ENCODE assay signal across 22 cellular contexts in genomic region chr11:57698843-57699365, GRCh38. TPM values are rescaled to one million over a fixed set of nuclear protein-coding genes. Genes with fewer than 3 reads are reported as not detected.
DNase-seq lines count a peak whose midpoint lies in the region; ATAC-seq, FAIRE-seq and TF ChIP-seq lines count a peak whose summit lies in the region.
"Had no signal": no experiment of that assay in that cellular context is flagged by ENCODE, and none has a peak within 500 bp of the region (broad histone marks: within the 10 kb centered on the region; RNA-seq: fewer than 3 reads in every experiment).

No MANE protein-coding gene starts in this region.

- H3K9me3 Mint-ChIP-seq in stimulated activated naive CD8-positive, alpha-beta T cell treated with anti-CD3 and anti-CD28 coated beads, Interleukin-15, amount 100 ng/mL, for 72 hours: no peaks in the 10 kb centered on the region
- H3K9me3 Mint-ChIP-seq: activated naive CD8-positive, alpha-beta T cell treated with anti-CD3 and anti-CD28 coated beads, Interleukin-2, amount 50 U/mL, for 24 hours; CD8-positive, alpha-beta memory T cell; dendritic cell treated with granulocyte-macrophage colony-stimulating factor and Interleukin-4, amounts not matched to agents 40 ng/mL and 50 ng/mL, for 4 days; T-helper 1 cell treated with Interleukin-12 subunit alpha and Interleukin-12 subunit beta and Interleukin-4 antibody, amounts not matched to agents 30 μg/mL and 1 μg/mL, for 36 hours had no signal

- FAIRE-seq in HepG2 (lab: Jason Lieb, UNC): no peak
- FAIRE-seq: H54 had no signal

- no peaks in the 10 kb centered on the region for H3K9me3 ChIP-seq in HepG2 (ENCODE audit: low read length)
- no peaks in the 10 kb centered on the region for H3K9me3 ChIP-seq in uterus
- H3K9me3 ChIP-seq: BE2C, esophagus squamous epithelium, tibial artery had no signal

- TF ChIP-seq EP300 in HepG2 (IDR thresholded peaks at IDR 0.05; ENCODE audit: low read depth in 2 of 2, low read length in 2 of 2): no peak
- no peak for TF ChIP-seq EP300 in HepG2 (CRISPR knock-in tag; IDR thresholded peaks at IDR 0.05; ENCODE audit: borderline replicate concordance)

- peak; percentile 12 for ATAC-seq in stimulated activated naive CD8-positive, alpha-beta T cell treated with anti-CD3 and anti-CD28 coated beads, Interleukin-15, amount 100 ng/mL, for 72 hours
- no peak for ATAC-seq in stimulated activated naive CD8-positive, alpha-beta T cell treated with anti-CD3 and anti-CD28 coated beads, Interleukin-15, Interleukin-2, amounts not matched to agents 100 U/mL and 50 U/mL, for 24 hours
- ATAC-seq in HepG2 (peak; percentile 31), GM21423 (IDR thresholded peaks at IDR 0.05; ENCODE audit: unreplicated experiment) (no peak)
- ATAC-seq: activated naive CD8-positive, alpha-beta T cell treated with anti-CD3 and anti-CD28 coated beads, Interleukin-2, amount 50 U/mL, for 24 hours had no signal

- H3K4me3 Mint-ChIP-seq in stimulated activated naive CD8-positive, alpha-beta T cell treated with anti-CD3 and anti-CD28 coated beads, Interleukin-15, amount 100 ng/mL, for 72 hours: no peak overlapping the region
- H3K4me3 Mint-ChIP-seq: activated naive CD8-positive, alpha-beta T cell treated with anti-CD3 and anti-CD28 coated beads, Interleukin-2, amount 50 U/mL, for 24 hours; CD8-positive, alpha-beta memory T cell; dendritic cell treated with granulocyte-macrophage colony-stimulating factor and Interleukin-4, amounts not matched to agents 40 ng/mL and 50 ng/mL, for 4 days; T-helper 1 cell treated with Interleukin-12 subunit alpha and Interleukin-12 subunit beta and Interleukin-4 antibody, amounts not matched to agents 30 μg/mL and 1 μg/mL, for 36 hours had no signal

- no peak for TF ChIP-seq RAD21 in HepG2 (CRISPR knock-in tag; IDR thresholded peaks at IDR 0.05)

- no peak for DNase-seq in stimulated activated naive CD8-positive, alpha-beta T cell treated with anti-CD3 and anti-CD28 coated beads, Interleukin-15, amount 100 ng/mL, for 72 hours
- DNase-seq in stimulated activated naive CD8-positive, alpha-beta T cell treated with anti-CD3 and anti-CD28 coated beads, Interleukin-15, Interleukin-2, amounts not matched to agents 100 U/mL and 50 U/mL, for 24 hours: no peak
- DNase-seq in HepG2 (ENCODE audit: low spot score) (no peak), NCI-H226 (no peak), uterus (no peak)
- DNase-seq: activated naive CD8-positive, alpha-beta T cell treated with anti-CD3 and anti-CD28 coated beads, Interleukin-2, amount 50 U/mL, for 24 hours; activated T-cell treated with anti-CD3 and anti-CD28 coated beads, Interleukin-2, amount 50 U/mL, for 1 hour; BE2C; CD8-positive, alpha-beta memory T cell; esophagus squamous epithelium; foreskin melanocyte; Kasumi-1; NCI-H146; occipital lobe; tibial artery had no signal

- no peaks in the 10 kb centered on the region for H3K4me1 Mint-ChIP-seq in stimulated activated naive CD8-positive, alpha-beta T cell treated with anti-CD3 and anti-CD28 coated beads, Interleukin-15, amount 100 ng/mL, for 72 hours
- H3K4me1 Mint-ChIP-seq: activated naive CD8-positive, alpha-beta T cell treated with anti-CD3 and anti-CD28 coated beads, Interleukin-2, amount 50 U/mL, for 24 hours; CD8-positive, alpha-beta memory T cell had no signal

- WGBS in HepG2 (ENCODE audit: low lambda C conversion rate): 100% methylated on average over 16 of the region's 18 CpGs

- H3K27me3 Mint-ChIP-seq in stimulated activated naive CD8-positive, alpha-beta T cell treated with anti-CD3 and anti-CD28 coated beads, Interleukin-15, amount 100 ng/mL, for 72 hours: no peaks in the 10 kb centered on the region
- H3K27me3 Mint-ChIP-seq: activated naive CD8-positive, alpha-beta T cell treated with anti-CD3 and anti-CD28 coated beads, Interleukin-2, amount 50 U/mL, for 24 hours; CD8-positive, alpha-beta memory T cell; dendritic cell treated with granulocyte-macrophage colony-stimulating factor and Interleukin-4, amounts not matched to agents 40 ng/mL and 50 ng/mL, for 4 days had no signal

- H3K4me2 ChIP-seq in HepG2 (ENCODE audit: low read depth, low read length): no peak overlapping the region
- H3K4me2 ChIP-seq: hepatocyte had no signal

- no TSS peak for BruUV-seq in HepG2 (replicated peaks; lab: Mats Ljungman, UMichigan)

- H3K36me3 ChIP-seq in HepG2 (replicated peaks in 1 of 2; ENCODE audit: control insufficient read depth in 1 of 2, insufficient read depth in 2 of 2, low read length in 2 of 2): peaks cover 25 to 77% of the 10 kb centered on the region in 2 experiments
- H3K36me3 ChIP-seq in uterus: no peaks in the 10 kb centered on the region

- no peak overlapping the region for H2AFZ ChIP-seq in HepG2 (ENCODE audit: low read length)
- H2AFZ ChIP-seq: hepatocyte had no signal

- H3K4me1 ChIP-seq in HepG2 (ENCODE audit: insufficient read depth, low read length): no peaks in the 10 kb centered on the region
- no peaks in the 10 kb centered on the region for H3K4me1 ChIP-seq in uterus
- H3K4me1 ChIP-seq: BE2C, esophagus squamous epithelium, tibial artery had no signal

- H3K4me3 ChIP-seq in HepG2 (replicated peaks in 1 of 3; ENCODE audit: insufficient read depth in 1 of 3, low read depth in 2 of 3, low read length in 3 of 3): no peak overlapping the region
- H3K4me3 ChIP-seq in uterus: no peak overlapping the region
- H3K4me3 ChIP-seq: esophagus squamous epithelium, hepatocyte, SK-N-MC, tibial artery had no signal

- TF ChIP-seq CTCF in HepG2 (CRISPR knock-in tag; IDR thresholded peaks at IDR 0.05): no peak
- TF ChIP-seq CTCF in uterus (IDR thresholded peaks at IDR 0.05): no peak

- no peak overlapping the region for H3K27ac Mint-ChIP-seq in stimulated activated naive CD8-positive, alpha-beta T cell treated with anti-CD3 and anti-CD28 coated beads, Interleukin-15, amount 100 ng/mL, for 72 hours
- H3K27ac Mint-ChIP-seq: dendritic cell treated with granulocyte-macrophage colony-stimulating factor and Interleukin-4, amounts not matched to agents 40 ng/mL and 50 ng/mL, for 4 days; T-helper 1 cell treated with Interleukin-12 subunit alpha and Interleukin-12 subunit beta and Interleukin-4 antibody, amounts not matched to agents 30 μg/mL and 1 μg/mL, for 36 hours had no signal

- CTCF ChIA-PET in HepG2 (lab: Yijun Ruan, JAX; ENCODE audit: low intra/inter-chr PET ratio, low total read pairs): no interaction called here

- no peaks in the 10 kb centered on the region for H3K27me3 ChIP-seq in HepG2 (ENCODE audit: control insufficient read depth in 1 of 2, insufficient read depth in 2 of 2, low read length in 2 of 2)
- H3K27me3 ChIP-seq in uterus: no peaks in the 10 kb centered on the region
- H3K27me3 ChIP-seq: BE2C, esophagus squamous epithelium, hepatocyte, tibial artery had no signal

- H3K27ac ChIP-seq in HepG2 (ENCODE audit: extremely low read length, insufficient read depth, low read length) (no peak overlapping the region), uterus (no peak overlapping the region)
- H3K27ac ChIP-seq: esophagus squamous epithelium, hepatocyte, HL-60, SK-N-MC, tibial artery had no signal

- H3K9ac ChIP-seq in HepG2 (ENCODE audit: insufficient read depth, low read depth, low read length): no peak overlapping the region

- in situ Hi-C loops in HepG2 (cut with HindIII; ENCODE audit: extremely low pct_ligation_motif_present, low pct_unique_long_range_greater_than_20kb): no loop called here

- no peaks in the 10 kb centered on the region for H4K20me1 ChIP-seq in HepG2 (ENCODE audit: insufficient read depth, low read length)

- POLR2A ChIA-PET in HepG2 (lab: Yijun Ruan, JAX): no interaction called here

- H3K79me2 ChIP-seq in HepG2 (ENCODE audit: insufficient read depth, low read length): no peaks in the 10 kb centered on the region
- H3K79me2 ChIP-seq: hepatocyte had no signal

- TF ChIP-seq POLR2A in HepG2 (IDR thresholded peaks at IDR 0.05; ENCODE audit: insufficient read depth in 1 of 2, low read depth in 2 of 2, low read length in 2 of 2) (no peak), uterus (IDR thresholded peaks at IDR 0.05) (no peak)

- intact Hi-C loops in HepG2 (cut with micrococcal nuclease; ENCODE audit: unreplicated experiment) (no loop called here), uterus (cut with DNase I; ENCODE audit: low total_unique reads) (no loop called here)

RNA-seq across cellular contexts. Expression of gene MED19, which starts 13.1 kb away (rescaled TPM):
- total RNA-seq in HepG2 (2016; rRNA removed; fragmentation: Illumina TruSeq; extraction: Trizol): 13.8 and 15.1 TPM in 2 replicates
- 5.6 and 6.3 TPM in 2 replicates for total RNA-seq in HepG2 (2016; cell fraction: cytosol; rRNA removed; fragmentation: Illumina TruSeq; extraction: Trizol; ENCODE audit: low read depth)
- total RNA-seq in HepG2 (2016; cell fraction: insoluble cytoplasmic fraction; rRNA removed; fragmentation: Illumina TruSeq; extraction: Trizol): 14.0 and 14.8 TPM in 2 replicates
- total RNA-seq in HepG2 (2016; cell fraction: membrane; rRNA removed; fragmentation: Illumina TruSeq; extraction: Trizol): 6.4 and 7.4 TPM in 2 replicates
- 7.7 and 8.9 TPM in 2 replicates for total RNA-seq in HepG2 (2016; cell fraction: nucleus; rRNA removed; fragmentation: Illumina TruSeq; extraction: Trizol)
- 12.8 and 12.9 TPM in 2 replicates for polyA plus RNA-seq in HepG2 (2011; rRNA removed)
- polyA plus RNA-seq in HepG2 (2011; cell fraction: cytosol; rRNA removed): 14.5 and 23.8 TPM in 2 replicates
- polyA plus RNA-seq in HepG2 (2011; cell fraction: nucleus; rRNA removed): 19.1 and 22.0 TPM in 2 replicates
- 6.5 and 9.5 TPM in 2 replicates for polyA plus RNA-seq in HepG2 (2012)
- polyA plus RNA-seq in HepG2 (2016; cell fraction: cytosol; fragmentation: Illumina TruSeq; extraction: Trizol; ENCODE audit: low read depth): 5.3 and 6.8 TPM in 2 replicates
- polyA plus RNA-seq in HepG2 (2016; cell fraction: insoluble cytoplasmic fraction; fragmentation: Illumina TruSeq; extraction: Trizol; ENCODE audit: low read depth): 18.8 and 19.8 TPM in 2 replicates
- polyA plus RNA-seq in HepG2 (2016; cell fraction: membrane; fragmentation: Illumina TruSeq; extraction: Trizol; ENCODE audit: low read depth): 4.9 and 5.2 TPM in 2 replicates
- 12.1 and 13.6 TPM in 2 replicates for polyA plus RNA-seq in HepG2 (2016; cell fraction: nucleus; fragmentation: Illumina TruSeq; extraction: Trizol; ENCODE audit: insufficient read depth, low read depth)
- 6.8 and 11.8 TPM in 2 replicates for polyA minus RNA-seq in HepG2 (2011; rRNA and poly(A)+ RNA removed; ENCODE audit: low replicate concordance)
- 4.0 and 4.8 TPM in 2 replicates for polyA minus RNA-seq in HepG2 (2011; cell fraction: cytosol; rRNA and poly(A)+ RNA removed)
- 8.8 and 9.9 TPM in 2 replicates for polyA minus RNA-seq in HepG2 (2011; cell fraction: nucleus; rRNA and poly(A)+ RNA removed)
- 10 to 100 TPM in 1 of 4 donors, 1 to 10 TPM in 3; 5.9 to 11.3 (median 9.1) TPM for total RNA-seq in uterus

RNA-seq across cellular contexts. Expression of gene TMX2, which starts 13.5 kb away (rescaled TPM):
- 67.0 and 129 TPM in 2 replicates for total RNA-seq in HepG2 (2016; rRNA removed; fragmentation: Illumina TruSeq; extraction: Trizol)
- total RNA-seq in HepG2 (2016; cell fraction: cytosol; rRNA removed; fragmentation: Illumina TruSeq; extraction: Trizol; ENCODE audit: low read depth): 23.9 and 24.2 TPM in 2 replicates
- total RNA-seq in HepG2 (2016; cell fraction: insoluble cytoplasmic fraction; rRNA removed; fragmentation: Illumina TruSeq; extraction: Trizol): 67.3 and 132 TPM in 2 replicates
- 43.6 and 47.0 TPM in 2 replicates for total RNA-seq in HepG2 (2016; cell fraction: membrane; rRNA removed; fragmentation: Illumina TruSeq; extraction: Trizol)
- 118 and 129 TPM in 2 replicates for total RNA-seq in HepG2 (2016; cell fraction: nucleus; rRNA removed; fragmentation: Illumina TruSeq; extraction: Trizol)
- 73.9 and 84.5 TPM in 2 replicates for polyA plus RNA-seq in HepG2 (2011; rRNA removed)
- 64.6 and 74.4 TPM in 2 replicates for polyA plus RNA-seq in HepG2 (2011; cell fraction: cytosol; rRNA removed)
- 58.5 and 61.3 TPM in 2 replicates for polyA plus RNA-seq in HepG2 (2011; cell fraction: nucleus; rRNA removed)
- 69.3 and 76.8 TPM in 2 replicates for polyA plus RNA-seq in HepG2 (2012)
- 20.9 and 22.1 TPM in 2 replicates for polyA plus RNA-seq in HepG2 (2016; cell fraction: cytosol; fragmentation: Illumina TruSeq; extraction: Trizol; ENCODE audit: low read depth)
- polyA plus RNA-seq in HepG2 (2016; cell fraction: insoluble cytoplasmic fraction; fragmentation: Illumina TruSeq; extraction: Trizol; ENCODE audit: low read depth): 69.9 and 74.8 TPM in 2 replicates
- 34.0 and 35.7 TPM in 2 replicates for polyA plus RNA-seq in HepG2 (2016; cell fraction: membrane; fragmentation: Illumina TruSeq; extraction: Trizol; ENCODE audit: low read depth)
- 188 and 197 TPM in 2 replicates for polyA plus RNA-seq in HepG2 (2016; cell fraction: nucleus; fragmentation: Illumina TruSeq; extraction: Trizol; ENCODE audit: insufficient read depth, low read depth)
- 143 and 304 TPM in 2 replicates for polyA minus RNA-seq in HepG2 (2011; rRNA and poly(A)+ RNA removed; ENCODE audit: low replicate concordance)
- 56.1 and 60.1 TPM in 2 replicates for polyA minus RNA-seq in HepG2 (2011; cell fraction: cytosol; rRNA and poly(A)+ RNA removed)
- 57.4 and 73.6 TPM in 2 replicates for polyA minus RNA-seq in HepG2 (2011; cell fraction: nucleus; rRNA and poly(A)+ RNA removed)
- total RNA-seq in uterus: 10 to 100 TPM; 23.3 to 62.1 (median 49.8) TPM

RNA-seq across cellular contexts. Expression of gene ZDHHC5, which starts 31.0 kb away (rescaled TPM):
- total RNA-seq in HepG2 (2016; rRNA removed; fragmentation: Illumina TruSeq; extraction: Trizol) (20.3 and 26.6 TPM in 2 replicates), uterus (10 to 100 TPM; 27.2 to 50.6 (median 34.6) TPM)
- total RNA-seq in HepG2 (2016; cell fraction: cytosol; rRNA removed; fragmentation: Illumina TruSeq; extraction: Trizol; ENCODE audit: low read depth): 6.3 and 6.7 TPM in 2 replicates
- 18.8 and 25.9 TPM in 2 replicates for total RNA-seq in HepG2 (2016; cell fraction: insoluble cytoplasmic fraction; rRNA removed; fragmentation: Illumina TruSeq; extraction: Trizol)
- 19.1 and 20.9 TPM in 2 replicates for total RNA-seq in HepG2 (2016; cell fraction: membrane; rRNA removed; fragmentation: Illumina TruSeq; extraction: Trizol)
- 28.7 and 30.0 TPM in 2 replicates for total RNA-seq in HepG2 (2016; cell fraction: nucleus; rRNA removed; fragmentation: Illumina TruSeq; extraction: Trizol)
- 34.0 and 42.4 TPM in 2 replicates for polyA plus RNA-seq in HepG2 (2011; rRNA removed)
- polyA plus RNA-seq in HepG2 (2011; cell fraction: cytosol; rRNA removed): 27.4 and 33.9 TPM in 2 replicates
- polyA plus RNA-seq in HepG2 (2011; cell fraction: nucleus; rRNA removed): 28.1 and 30.8 TPM in 2 replicates
- polyA plus RNA-seq in HepG2 (2012): 20.6 and 23.1 TPM in 2 replicates
- 3.1 and 3.8 TPM in 2 replicates for polyA plus RNA-seq in HepG2 (2016; cell fraction: cytosol; fragmentation: Illumina TruSeq; extraction: Trizol; ENCODE audit: low read depth)
- polyA plus RNA-seq in HepG2 (2016; cell fraction: insoluble cytoplasmic fraction; fragmentation: Illumina TruSeq; extraction: Trizol; ENCODE audit: low read depth): 19.0 and 21.5 TPM in 2 replicates
- 11.4 and 13.6 TPM in 2 replicates for polyA plus RNA-seq in HepG2 (2016; cell fraction: membrane; fragmentation: Illumina TruSeq; extraction: Trizol; ENCODE audit: low read depth)
- 39.9 and 44.1 TPM in 2 replicates for polyA plus RNA-seq in HepG2 (2016; cell fraction: nucleus; fragmentation: Illumina TruSeq; extraction: Trizol; ENCODE audit: insufficient read depth, low read depth)
- 86.9 and 107 TPM in 2 replicates for polyA minus RNA-seq in HepG2 (2011; rRNA and poly(A)+ RNA removed; ENCODE audit: low replicate concordance)
- 18.9 and 25.6 TPM in 2 replicates for polyA minus RNA-seq in HepG2 (2011; cell fraction: cytosol; rRNA and poly(A)+ RNA removed)
- polyA minus RNA-seq in HepG2 (2011; cell fraction: nucleus; rRNA and poly(A)+ RNA removed): 30.5 and 36.2 TPM in 2 replicates

RNA-seq across cellular contexts. Expression of gene CLP1, which starts 41.3 kb away (rescaled TPM):
- total RNA-seq in HepG2 (2016; rRNA removed; fragmentation: Illumina TruSeq; extraction: Trizol) (24.8 and 41.9 TPM in 2 replicates), uterus (10 to 100 TPM in 2 of 4 donors, 1 to 10 TPM in 2; 3.1 to 24.4 (median 12.2) TPM)
- 4.7 and 5.1 TPM in 2 replicates for total RNA-seq in HepG2 (2016; cell fraction: cytosol; rRNA removed; fragmentation: Illumina TruSeq; extraction: Trizol; ENCODE audit: low read depth)
- total RNA-seq in HepG2 (2016; cell fraction: insoluble cytoplasmic fraction; rRNA removed; fragmentation: Illumina TruSeq; extraction: Trizol): 26.5 and 41.5 TPM in 2 replicates
- total RNA-seq in HepG2 (2016; cell fraction: membrane; rRNA removed; fragmentation: Illumina TruSeq; extraction: Trizol): 8.1 and 10.5 TPM in 2 replicates
- total RNA-seq in HepG2 (2016; cell fraction: nucleus; rRNA removed; fragmentation: Illumina TruSeq; extraction: Trizol): 11.3 and 13.5 TPM in 2 replicates
- polyA plus RNA-seq in HepG2 (2011; rRNA removed): 13.3 and 14.6 TPM in 2 replicates
- 16.9 and 20.8 TPM in 2 replicates for polyA plus RNA-seq in HepG2 (2011; cell fraction: cytosol; rRNA removed)
- polyA plus RNA-seq in HepG2 (2011; cell fraction: nucleus; rRNA removed): 10.1 and 10.3 TPM in 2 replicates
- polyA plus RNA-seq in HepG2 (2012): 9.8 and 13.0 TPM in 2 replicates
- polyA plus RNA-seq in HepG2 (2016; cell fraction: cytosol; fragmentation: Illumina TruSeq; extraction: Trizol; ENCODE audit: low read depth): 1.6 and 1.8 TPM in 2 replicates
- 30.1 and 32.4 TPM in 2 replicates for polyA plus RNA-seq in HepG2 (2016; cell fraction: insoluble cytoplasmic fraction; fragmentation: Illumina TruSeq; extraction: Trizol; ENCODE audit: low read depth)
- polyA plus RNA-seq in HepG2 (2016; cell fraction: membrane; fragmentation: Illumina TruSeq; extraction: Trizol; ENCODE audit: low read depth): 3.0 and 3.8 TPM in 2 replicates
- polyA plus RNA-seq in HepG2 (2016; cell fraction: nucleus; fragmentation: Illumina TruSeq; extraction: Trizol; ENCODE audit: insufficient read depth, low read depth): 14.5 and 16.1 TPM in 2 replicates
- polyA minus RNA-seq in HepG2 (2011; rRNA and poly(A)+ RNA removed; ENCODE audit: low replicate concordance): 25.6 and 33.0 TPM in 2 replicates
- 7.0 and 7.7 TPM in 2 replicates for polyA minus RNA-seq in HepG2 (2011; cell fraction: cytosol; rRNA and poly(A)+ RNA removed)
- polyA minus RNA-seq in HepG2 (2011; cell fraction: nucleus; rRNA and poly(A)+ RNA removed): 4.4 and 5.3 TPM in 2 replicates

RNA-seq across cellular contexts. Expression of gene SELENOH, which starts 42.4 kb away (rescaled TPM):
- total RNA-seq in HepG2 (2016; rRNA removed; fragmentation: Illumina TruSeq; extraction: Trizol) (70.2 and 77.4 TPM in 2 replicates), uterus (100 to 1,000 TPM in 2 of 4 donors, 10 to 100 TPM in 2; 78.3 to 475 (median 105) TPM)
- total RNA-seq in HepG2 (2016; cell fraction: cytosol; rRNA removed; fragmentation: Illumina TruSeq; extraction: Trizol; ENCODE audit: low read depth): 48.7 and 57.5 TPM in 2 replicates
- 76.0 and 79.2 TPM in 2 replicates for total RNA-seq in HepG2 (2016; cell fraction: insoluble cytoplasmic fraction; rRNA removed; fragmentation: Illumina TruSeq; extraction: Trizol)
- 80.5 and 93.1 TPM in 2 replicates for total RNA-seq in HepG2 (2016; cell fraction: membrane; rRNA removed; fragmentation: Illumina TruSeq; extraction: Trizol)
- total RNA-seq in HepG2 (2016; cell fraction: nucleus; rRNA removed; fragmentation: Illumina TruSeq; extraction: Trizol): 38.1 and 39.0 TPM in 2 replicates
- 22.0 and 27.2 TPM in 2 replicates for polyA plus RNA-seq in HepG2 (2011; rRNA removed)
- 30.8 and 42.4 TPM in 2 replicates for polyA plus RNA-seq in HepG2 (2011; cell fraction: cytosol; rRNA removed)
- polyA plus RNA-seq in HepG2 (2011; cell fraction: nucleus; rRNA removed): 34.5 and 35.6 TPM in 2 replicates
- polyA plus RNA-seq in HepG2 (2012): 18.1 and 28.1 TPM in 2 replicates
- 46.1 and 57.4 TPM in 2 replicates for polyA plus RNA-seq in HepG2 (2016; cell fraction: cytosol; fragmentation: Illumina TruSeq; extraction: Trizol; ENCODE audit: low read depth)
- polyA plus RNA-seq in HepG2 (2016; cell fraction: insoluble cytoplasmic fraction; fragmentation: Illumina TruSeq; extraction: Trizol; ENCODE audit: low read depth): 59.0 and 63.0 TPM in 2 replicates
- 58.7 and 68.5 TPM in 2 replicates for polyA plus RNA-seq in HepG2 (2016; cell fraction: membrane; fragmentation: Illumina TruSeq; extraction: Trizol; ENCODE audit: low read depth)
- 58.2 and 61.8 TPM in 2 replicates for polyA plus RNA-seq in HepG2 (2016; cell fraction: nucleus; fragmentation: Illumina TruSeq; extraction: Trizol; ENCODE audit: insufficient read depth, low read depth)
- polyA minus RNA-seq in HepG2 (2011; rRNA and poly(A)+ RNA removed; ENCODE audit: low replicate concordance): 12.4 and 17.0 TPM in 2 replicates
- polyA minus RNA-seq in HepG2 (2011; cell fraction: cytosol; rRNA and poly(A)+ RNA removed): 6.4 and 7.8 TPM in 2 replicates
- polyA minus RNA-seq in HepG2 (2011; cell fraction: nucleus; rRNA and poly(A)+ RNA removed): 33.2 and 37.3 TPM in 2 replicates

Comparison
In these comparisons a context has a peak if more than half of its experiments do, and no peak if none do; other contexts are left out.
1. ATAC-seq: peak in stimulated activated naive CD8-positive, alpha-beta T cell treated with anti-CD3 and anti-CD28 coated beads, Interleukin-15, amount 100 ng/mL, for 72 hours (single experiment) and HepG2 (single experiment); none in stimulated activated naive CD8-positive, alpha-beta T cell treated with anti-CD3 and anti-CD28 coated beads, Interleukin-15, Interleukin-2, amounts not matched to agents 100 U/mL and 50 U/mL, for 24 hours (single experiment) and GM21423 (single experiment).